Comparison of ENCODE assay signal across 25 cellular contexts in the genomic region with DNA sequence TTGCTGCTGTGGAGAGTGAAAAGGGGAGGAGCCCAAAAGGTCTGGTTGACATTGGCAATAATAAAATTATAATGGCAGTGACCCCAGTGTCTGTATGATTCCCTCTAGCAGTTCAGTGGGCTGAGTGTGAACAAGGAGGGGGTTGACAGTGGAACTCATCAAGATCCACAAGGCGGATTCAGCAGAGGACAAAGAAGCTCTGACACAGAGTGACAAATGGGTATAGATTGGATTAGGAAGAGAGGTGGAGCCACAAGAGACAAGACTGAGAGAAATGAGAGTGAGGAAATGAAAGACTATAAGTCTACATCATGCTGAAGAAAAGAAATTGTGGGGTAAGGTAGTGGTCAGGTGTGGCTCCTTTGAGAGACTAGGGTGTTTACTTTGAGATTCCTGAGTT.
"Had no signal": no experiment of that assay in that cellular context is flagged by ENCODE, and none has a peak within 500 bp of the region (broad histone marks: within the 10 kb centered on the region; RNA-seq: fewer than 3 reads in every experiment).

No MANE protein-coding gene starts in this region.

- H3K9me3 ChIP-seq: esophagus muscularis mucosa, gastroesophageal sphincter, left ventricle myocardium inferior, lower lobe of right lung, mucosa of descending colon had no signal

- H3K79me2 ChIP-seq: hepatocyte had no signal

- H3K36me3 ChIP-seq: esophagus muscularis mucosa, gastroesophageal sphincter, heart left ventricle, left ventricle myocardium inferior, lower lobe of right lung had no signal

- FAIRE-seq: colon, endothelial cell of umbilical vein, frontal cortex, kidney had no signal

- H3K4me3 ChIP-seq: coronary artery, dorsolateral prefrontal cortex, esophagus muscularis mucosa, gastroesophageal sphincter, heart left ventricle, hepatocyte, left ventricle myocardium inferior, lower lobe of right lung, mucosa of descending colon had no signal

- DNase-seq: dermis blood vessel endothelial cell; dorsolateral prefrontal cortex; effector CD4-positive, alpha-beta T cell; effector memory CD4-positive, alpha-beta T cell; foreskin keratinocyte; heart left ventricle; hypothalamus; immature natural killer cell; islet precursor cell; kidney; kidney glomerular epithelial cell; left colon; left ventricle myocardium inferior; lower lobe of right lung; mesenchymal stem cell; mucosa of descending colon; naive B cell had no signal

- H3K27ac ChIP-seq: coronary artery, dorsolateral prefrontal cortex, esophagus muscularis mucosa, foreskin keratinocyte, gastroesophageal sphincter, heart left ventricle, hepatocyte, left ventricle myocardium inferior, lower lobe of right lung had no signal

- H3K4me2 ChIP-seq: hepatocyte had no signal

- H3K27me3 ChIP-seq: esophagus muscularis mucosa, foreskin keratinocyte, gastroesophageal sphincter, heart left ventricle, hepatocyte had no signal

- H2AFZ ChIP-seq: hepatocyte had no signal

- H3K4me1 ChIP-seq: esophagus muscularis mucosa, foreskin keratinocyte, gastroesophageal sphincter had no signal

- ATAC-seq: foreskin keratinocyte, gastroesophageal sphincter, heart left ventricle, left colon, left lobe of liver, lower lobe of right lung, mucosa of descending colon had no signal
